16 cellular contexts compared by ENCODE assay signal in the genomic region with DNA sequence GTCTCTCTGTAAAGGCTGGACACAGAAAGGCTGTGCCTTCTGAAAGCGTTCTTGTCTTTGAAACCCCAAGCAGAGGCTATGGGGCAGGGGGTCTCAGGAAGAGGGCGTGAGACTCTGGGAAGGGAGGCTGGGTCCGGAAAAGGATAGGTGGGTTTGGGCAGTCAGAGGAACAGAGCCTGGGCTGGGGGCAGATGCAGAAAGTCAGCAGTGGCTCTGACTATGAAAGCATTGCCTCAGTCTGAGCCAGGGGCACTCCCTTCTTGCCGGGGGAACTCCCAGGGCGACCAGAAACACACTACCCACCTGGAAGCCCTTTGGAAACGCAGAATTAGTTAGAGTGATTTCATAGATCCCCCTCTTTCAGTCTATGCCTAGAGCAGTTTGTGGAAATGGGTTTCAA.
A peak's percentile ranks its signal among the peaks of the same experiment; 100 is the strongest.
DNase-seq lines count a peak whose midpoint lies in the region; ATAC-seq and TF ChIP-seq lines count a peak whose summit lies in the region.
"Had no signal": no experiment of that assay in that cellular context is flagged by ENCODE, and none has a peak within 500 bp of the region (broad histone marks: within the 10 kb centered on the region; RNA-seq: fewer than 3 reads in every experiment).

No MANE protein-coding gene starts in this region.

- no peaks in the 10 kb centered on the region for H3K9me3 Mint-ChIP-seq in neural crest cell
- H3K9me3 Mint-ChIP-seq: CD8-positive, alpha-beta T cell had no signal

- H3K36me3 ChIP-seq in sigmoid colon: no peaks in the 10 kb centered on the region
- H3K36me3 ChIP-seq: HAP-1 had no signal

- no peak overlapping the region for H3K4me3 ChIP-seq in sigmoid colon
- H3K4me3 ChIP-seq: HAP-1 had no signal

- H3K27ac Mint-ChIP-seq in neural crest cell (ENCODE audit: unreplicated experiment): peak overlapping the region; percentile 83
- H3K27ac Mint-ChIP-seq: CD8-positive, alpha-beta T cell had no signal

- TF ChIP-seq POLR2A in sigmoid colon (IDR thresholded peaks at IDR 0.05): no peak

- intact Hi-C loops in sigmoid colon (cut with DNase I): no loop called here

- H3K27ac ChIP-seq in sigmoid colon: no peak overlapping the region
- H3K27ac ChIP-seq: 22Rv1 had no signal

- H3K4me3 Mint-ChIP-seq in neural crest cell: peak overlapping the region; percentile 58
- H3K4me3 Mint-ChIP-seq: CD14-positive monocyte; CD8-positive, alpha-beta T cell had no signal

- peaks cover 3% of the 10 kb centered on the region for H3K27me3 Mint-ChIP-seq in neural crest cell (ENCODE audit: low read depth)

- peak; percentile 34 for DNase-seq in activated effector memory CD4-positive, alpha-beta T cell treated with anti-CD3 and anti-CD28 coated beads, Interleukin-2, amount 50 U/mL, for 16 hours
- no peak for DNase-seq in activated effector memory CD4-positive, alpha-beta T cell treated with Interleukin-2 at 50 U/mL for 16 hours
- no peak for DNase-seq in neural crest cell (ENCODE audit: low read depth, low spot score)
- peak; percentile 48 for DNase-seq in sigmoid colon
- no peak for DNase-seq in HPDE6-E6E7 (ENCODE audit: extremely low spot score)
- DNase-seq in midbrain (lab: John Stamatoyannopoulos, UW): no peak
- DNase-seq: CD8-positive, alpha-beta T cell; COR-L47; DMS153; DMS79 treated with DMSO at 0.1 percent for 48 hours; EL had no signal

- H3K9me3 ChIP-seq in sigmoid colon: no peaks in the 10 kb centered on the region
- H3K9me3 ChIP-seq: HAP-1 had no signal

- 78 to 93% methylated on average over 6 of the region's 6 CpGs for WGBS in sigmoid colon, 2 donors

- no peaks in the 10 kb centered on the region for H3K27me3 ChIP-seq in sigmoid colon

- no peaks in the 10 kb centered on the region for H3K4me1 ChIP-seq in sigmoid colon
- H3K4me1 ChIP-seq: HAP-1 had no signal

- peaks cover 54% of the 10 kb centered on the region for H3K4me1 Mint-ChIP-seq in neural crest cell
- H3K4me1 Mint-ChIP-seq: CD14-positive monocyte had no signal

- TF ChIP-seq CTCF in neural crest cell (conservative IDR thresholded peaks at IDR 0.05): no peak
- TF ChIP-seq CTCF in sigmoid colon (IDR thresholded peaks at IDR 0.05): no peak

- TF ChIP-seq EP300 in sigmoid colon (IDR thresholded peaks at IDR 0.05): no peak

- no peaks in the 10 kb centered on the region for H3K36me3 Mint-ChIP-seq in neural crest cell (ENCODE audit: low read depth)
- H3K36me3 Mint-ChIP-seq: CD14-positive monocyte; CD8-positive, alpha-beta T cell had no signal

- no peak for ATAC-seq in HG03571 (IDR thresholded peaks at IDR 0.05; ENCODE audit: unreplicated experiment)
- ATAC-seq: CD8-positive, alpha-beta T cell; HepG2 had no signal

Comparison
In these comparisons a context has a peak if more than half of its experiments do, and no peak if none do; other contexts are left out.
1. DNase-seq: peak in activated effector memory CD4-positive, alpha-beta T cell treated with anti-CD3 and anti-CD28 coated beads, Interleukin-2, amount 50 U/mL, for 16 hours (single experiment) and sigmoid colon (single experiment); none in activated effector memory CD4-positive, alpha-beta T cell treated with Interleukin-2 at 50 U/mL for 16 hours (single experiment), neural crest cell (single experiment), HPDE6-E6E7 (single experiment) and midbrain (single experiment).